1 cellular context compared by ENCODE assay signal in the genomic region with DNA sequence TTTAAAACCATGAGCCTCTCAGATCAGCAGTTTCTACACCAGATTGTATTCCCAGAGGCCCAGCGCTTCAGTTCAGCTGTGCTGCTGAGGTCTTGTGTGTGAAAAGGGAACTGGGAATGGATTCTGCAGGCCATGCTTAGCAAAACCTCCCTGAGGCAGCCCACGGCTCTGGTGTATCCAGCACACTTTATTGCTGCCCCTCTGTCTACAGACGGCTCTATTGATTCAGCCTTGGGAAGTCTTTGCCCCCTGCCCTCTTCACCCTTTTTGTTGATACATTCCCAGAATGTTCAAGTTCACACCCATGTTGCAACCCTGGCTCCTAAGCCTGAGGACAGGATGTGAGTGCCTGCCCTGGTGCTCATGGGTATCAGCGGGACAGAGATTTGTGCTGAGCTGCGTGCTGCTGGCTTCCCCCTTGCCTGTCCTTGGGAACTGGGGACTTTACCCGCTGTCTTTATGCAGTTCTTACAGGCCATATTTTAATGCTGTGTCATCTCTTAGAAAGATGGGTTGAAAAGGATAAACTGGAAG.
A peak's percentile ranks its signal among the peaks of the same experiment; 100 is the strongest.
TF ChIP-seq lines count a peak whose summit lies in the region.

No MANE protein-coding gene starts in this region.

TF ChIP-seq in HepG2, 621 proteins besides CTCF, POLR2A, EP300 and RAD21 (continued from another document and continues in another):
- TF ChIP-seq ZNF460 (CRISPR knock-in tag; IDR thresholded peaks at IDR 0.05; ENCODE audit: borderline replicate concordance) (peak; percentile 74; the same call in 1 of the 2 replicates), IRX3 (CRISPR knock-in tag; IDR thresholded peaks at IDR 0.05; ENCODE audit: borderline replicate concordance, low read depth) (no peak), MBNL3 (CRISPR knock-in tag; conservative IDR thresholded peaks at IDR 0.05) (no peak), NFE2L2 (IDR thresholded peaks at IDR 0.05; ENCODE audit: low read length) (peak; percentile 80; the same call in 1 of the 2 replicates), HNRNPLL (IDR thresholded peaks at IDR 0.05; ENCODE audit: low read depth, low read length, poor library complexity, severe bottlenecking) (no peak), SATB2 (CRISPR knock-in tag; IDR thresholded peaks at IDR 0.05) (no peak), TERF1 (CRISPR knock-in tag; IDR thresholded peaks at IDR 0.05) (no peak), SRSF1 (optimal IDR thresholded peaks at IDR 0.05; ENCODE audit: low read depth, low read length) (no peak), ZNF644 (CRISPR knock-in tag; IDR thresholded peaks at IDR 0.05; ENCODE audit: low read depth) (peak; percentile 86), MATR3 (CRISPR knock-in tag; IDR thresholded peaks at IDR 0.05) (no peak), KLF16 (CRISPR knock-in tag; IDR thresholded peaks at IDR 0.05) (peak in 1 of 2 experiments; percentile 98; a peak in 2 of 4 replicates), BHLHE40 (IDR thresholded peaks at IDR 0.05; ENCODE audit: low read length) (peak; percentile 38; the same call in 1 of the 2 replicates), ZFY (CRISPR knock-in tag; IDR thresholded peaks at IDR 0.05) (peak; percentile 50), KDM5A (IDR thresholded peaks at IDR 0.05; ENCODE audit: borderline replicate concordance, low read length) (no peak), FOXA1 (IDR thresholded peaks at IDR 0.05) (peak; percentile 55; the same call in 1 of the 2 replicates), FOXA1 (CRISPR knock-in tag; IDR thresholded peaks at IDR 0.05) (peak; percentile 96), CENPBD1 (CRISPR knock-in tag; IDR thresholded peaks at IDR 0.05; ENCODE audit: borderline replicate concordance, low read depth) (no peak), SMAD3 (CRISPR knock-in tag; IDR thresholded peaks at IDR 0.05) (peak; percentile 97), ZNF609 (CRISPR knock-in tag; IDR thresholded peaks at IDR 0.05; ENCODE audit: borderline replicate concordance) (peak; percentile 98), NCOR1 (IDR thresholded peaks at IDR 0.05; ENCODE audit: borderline replicate concordance, low read length) (peak; percentile 98), ERF (CRISPR knock-in tag; IDR thresholded peaks at IDR 0.05) (peak; percentile 97), CEBPG (CRISPR knock-in tag; IDR thresholded peaks at IDR 0.05) (peak; percentile 98), ESRRA (CRISPR knock-in tag; IDR thresholded peaks at IDR 0.05; ENCODE audit: low read depth) (peak; percentile 88), HINFP (CRISPR knock-in tag; IDR thresholded peaks at IDR 0.05; ENCODE audit: low read depth) (peak; percentile 64; the same call in 1 of the 2 replicates), PCBP1 (IDR thresholded peaks at IDR 0.05; ENCODE audit: borderline replicate concordance, low read depth, low read length) (no peak), ZSCAN22 (CRISPR knock-in tag; IDR thresholded peaks at IDR 0.05) (no peak), ZNF749 (CRISPR knock-in tag; IDR thresholded peaks at IDR 0.05; ENCODE audit: borderline replicate concordance) (peak; percentile 46; the same call in 1 of the 2 replicates), GATAD1 (CRISPR knock-in tag; IDR thresholded peaks at IDR 0.05) (peak; percentile 76)
- TF ChIP-seq, protein P1, sequence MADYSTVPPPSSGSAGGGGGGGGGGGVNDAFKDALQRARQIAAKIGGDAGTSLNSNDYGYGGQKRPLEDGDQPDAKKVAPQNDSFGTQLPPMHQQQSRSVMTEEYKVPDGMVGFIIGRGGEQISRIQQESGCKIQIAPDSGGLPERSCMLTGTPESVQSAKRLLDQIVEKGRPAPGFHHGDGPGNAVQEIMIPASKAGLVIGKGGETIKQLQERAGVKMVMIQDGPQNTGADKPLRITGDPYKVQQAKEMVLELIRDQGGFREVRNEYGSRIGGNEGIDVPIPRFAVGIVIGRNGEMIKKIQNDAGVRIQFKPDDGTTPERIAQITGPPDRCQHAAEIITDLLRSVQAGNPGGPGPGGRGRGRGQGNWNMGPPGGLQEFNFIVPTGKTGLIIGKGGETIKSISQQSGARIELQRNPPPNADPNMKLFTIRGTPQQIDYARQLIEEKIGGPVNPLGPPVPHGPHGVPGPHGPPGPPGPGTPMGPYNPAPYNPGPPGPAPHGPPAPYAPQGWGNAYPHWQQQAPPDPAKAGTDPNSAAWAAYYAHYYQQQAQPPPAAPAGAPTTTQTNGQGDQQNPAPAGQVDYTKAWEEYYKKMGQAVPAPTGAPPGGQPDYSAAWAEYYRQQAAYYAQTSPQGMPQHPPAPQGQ (CRISPR knock-in tag; IDR thresholded peaks at IDR 0.05; ENCODE audit: borderline replicate concordance) = no peak; the same call in 1 of the 2 replicates
- TF ChIP-seq, protein P2, sequence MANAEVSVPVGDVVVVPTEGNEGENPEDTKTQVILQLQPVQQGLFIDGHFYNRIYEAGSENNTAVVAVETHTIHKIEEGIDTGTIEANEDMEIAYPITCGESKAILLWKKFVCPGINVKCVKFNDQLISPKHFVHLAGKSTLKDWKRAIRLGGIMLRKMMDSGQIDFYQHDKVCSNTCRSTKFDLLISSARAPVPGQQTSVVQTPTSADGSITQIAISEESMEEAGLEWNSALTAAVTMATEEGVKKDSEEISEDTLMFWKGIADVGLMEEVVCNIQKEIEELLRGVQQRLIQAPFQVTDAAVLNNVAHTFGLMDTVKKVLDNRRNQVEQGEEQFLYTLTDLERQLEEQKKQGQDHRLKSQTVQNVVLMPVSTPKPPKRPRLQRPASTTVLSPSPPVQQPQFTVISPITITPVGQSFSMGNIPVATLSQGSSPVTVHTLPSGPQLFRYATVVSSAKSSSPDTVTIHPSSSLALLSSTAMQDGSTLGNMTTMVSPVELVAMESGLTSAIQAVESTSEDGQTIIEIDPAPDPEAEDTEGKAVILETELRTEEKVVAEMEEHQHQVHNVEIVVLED (CRISPR knock-in tag; IDR thresholded peaks at IDR 0.05; ENCODE audit: borderline replicate concordance) = peak; percentile 49; the same call in 1 of the 2 replicates
- TF ChIP-seq, protein P3, sequence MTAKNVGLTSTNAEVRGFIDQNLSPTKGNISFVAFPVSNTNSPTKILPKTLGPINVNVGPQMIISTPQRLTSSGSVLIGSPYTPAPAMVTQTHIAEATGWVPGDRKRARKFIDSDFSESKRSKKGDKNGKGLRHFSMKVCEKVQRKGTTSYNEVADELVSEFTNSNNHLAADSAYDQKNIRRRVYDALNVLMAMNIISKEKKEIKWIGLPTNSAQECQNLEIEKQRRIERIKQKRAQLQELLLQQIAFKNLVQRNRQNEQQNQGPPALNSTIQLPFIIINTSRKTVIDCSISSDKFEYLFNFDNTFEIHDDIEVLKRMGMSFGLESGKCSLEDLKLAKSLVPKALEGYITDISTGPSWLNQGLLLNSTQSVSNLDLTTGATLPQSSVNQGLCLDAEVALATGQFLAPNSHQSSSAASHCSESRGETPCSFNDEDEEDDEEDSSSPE (CRISPR knock-in tag; IDR thresholded peaks at IDR 0.05) = peak; percentile 58; the same call in 1 of the 2 replicates
- TF ChIP-seq, protein P4, sequence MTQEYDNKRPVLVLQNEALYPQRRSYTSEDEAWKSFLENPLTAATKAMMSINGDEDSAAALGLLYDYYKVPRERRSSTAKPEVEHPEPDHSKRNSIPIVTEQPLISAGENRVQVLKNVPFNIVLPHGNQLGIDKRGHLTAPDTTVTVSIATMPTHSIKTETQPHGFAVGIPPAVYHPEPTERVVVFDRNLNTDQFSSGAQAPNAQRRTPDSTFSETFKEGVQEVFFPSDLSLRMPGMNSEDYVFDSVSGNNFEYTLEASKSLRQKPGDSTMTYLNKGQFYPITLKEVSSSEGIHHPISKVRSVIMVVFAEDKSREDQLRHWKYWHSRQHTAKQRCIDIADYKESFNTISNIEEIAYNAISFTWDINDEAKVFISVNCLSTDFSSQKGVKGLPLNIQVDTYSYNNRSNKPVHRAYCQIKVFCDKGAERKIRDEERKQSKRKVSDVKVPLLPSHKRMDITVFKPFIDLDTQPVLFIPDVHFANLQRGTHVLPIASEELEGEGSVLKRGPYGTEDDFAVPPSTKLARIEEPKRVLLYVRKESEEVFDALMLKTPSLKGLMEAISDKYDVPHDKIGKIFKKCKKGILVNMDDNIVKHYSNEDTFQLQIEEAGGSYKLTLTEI (CRISPR knock-in tag; conservative IDR thresholded peaks at IDR 0.05) = no peak
